Comparison of ENCODE assay signal across 22 cellular contexts in genomic region chr12:27006797-27007467, GRCh38. TPM values are rescaled to one million over a fixed set of nuclear protein-coding genes. Genes with fewer than 3 reads are reported as not detected.
DNase-seq lines count a peak whose midpoint lies in the region; ATAC-seq and FAIRE-seq lines count a peak whose summit lies in the region.
"Had no signal": no experiment of that assay in that cellular context is flagged by ENCODE, and none has a peak within 500 bp of the region (broad histone marks: within the 10 kb centered on the region; RNA-seq: fewer than 3 reads in every experiment).

No MANE protein-coding gene starts in this region.

- peak; percentile 14 for FAIRE-seq in RCC 7860 (lab: Jason Lieb, UNC)
- FAIRE-seq in GM19239 (lab: Jason Lieb, UNC) = no peak
- FAIRE-seq: G401.6, H1 had no signal

- ATAC-seq in left lobe of liver (peak; percentile 81), HG02884 (IDR thresholded peaks at IDR 0.05; ENCODE audit: unreplicated experiment) (no peak), HG02571 (IDR thresholded peaks at IDR 0.05; ENCODE audit: unreplicated experiment) (no peak)
- ATAC-seq: CD8-positive, alpha-beta T cell had no signal

- DNase-seq in HT-29 (ENCODE audit: low spot score) (peak; percentile 7), RCC 7860 (ENCODE audit: low spot score) (no peak), left lobe of liver (ENCODE audit: low spot score) (no peak), NOMO-1 treated with DMSO at 0.1 percent for 48 hours (lab: John Stamatoyannopoulos, UW; ENCODE audit: unreplicated experiment) (no peak), GM19239 (ENCODE audit: insufficient read length, low spot score) (no peak)
- DNase-seq: C1 segment of cervical spinal cord; Caco-2; CD8-positive, alpha-beta T cell; HCEC 1CT; IMR-90; NCI-H1092; NCI-H1417 treated with DMSO at 0.1 percent for 48 hours; NCI-H1694 treated with DMSO at 0.1 percent for 48 hours; NCI-H2081; NCI-H2227 treated with DMSO at 0.1 percent for 48 hours; NCI-H526 treated with DMSO at 0.1 percent for 48 hours; SK-N-SH; SW 1271 had no signal

RNA-seq across cellular contexts. Expression of gene TM7SF3, which starts 7.3 kb away (rescaled TPM):
- 146 and 162 TPM in 2 replicates for total RNA-seq in HT-29 (2014; rRNA removed; shearing (Covaris generic))
- total RNA-seq in left lobe of liver = 51.1 TPM

RNA-seq across cellular contexts. Expression of gene MED21, which starts 15.4 kb away (rescaled TPM):
- total RNA-seq in HT-29 (2014; rRNA removed; shearing (Covaris generic)) = 19.5 and 23.8 TPM in 2 replicates
- 19.3 TPM for total RNA-seq in left lobe of liver
